ENCODE assay signal across 11 cellular contexts in genomic region chr5:157546456-157547100, GRCh38. TPM values are rescaled to one million over a fixed set of nuclear protein-coding genes. Genes with fewer than 3 reads are reported as not detected.
A peak's percentile ranks its signal among the peaks of the same experiment; 100 is the strongest.
DNase-seq lines count a peak whose midpoint lies in the region; ATAC-seq and TF ChIP-seq lines count a peak whose summit lies in the region.
"Had no signal": no experiment of that assay in that cellular context is flagged by ENCODE, and none has a peak within 500 bp of the region (broad histone marks: within the 10 kb centered on the region; RNA-seq: fewer than 3 reads in every experiment).

No MANE protein-coding gene starts in this region.

- no peak for TF ChIP-seq POLR2A in body of pancreas (IDR thresholded peaks at IDR 0.05)

- no peaks in the 10 kb centered on the region for H3K27me3 Mint-ChIP-seq in activated T-cell treated with anti-CD3 and anti-CD28 coated beads, Interleukin-2, amount 50 U/mL, for 4 hours (ENCODE audit: low read depth)
- no peaks in the 10 kb centered on the region for H3K27me3 Mint-ChIP-seq in memory B cell

- peak overlapping the region; percentile 46 for H3K4me3 Mint-ChIP-seq in activated T-cell treated with anti-CD3 and anti-CD28 coated beads, Interleukin-2, amount 50 U/mL, for 4 hours
- H3K4me3 Mint-ChIP-seq in memory B cell = peak overlapping the region; percentile 49

- 74 to 77% methylated on average over 6 of the region's 6 CpGs for WGBS in body of pancreas, 2 donors

- intact Hi-C loops in body of pancreas (cut with DNase I) (no loop called here), tibial artery (cut with DNase I; ENCODE audit: low total_unique reads) (no loop called here)

- TF ChIP-seq CTCF in body of pancreas (IDR thresholded peaks at IDR 0.05) = no peak
- no peak for TF ChIP-seq CTCF in tibial artery (IDR thresholded peaks at IDR 0.05)

- no peaks in the 10 kb centered on the region for H3K9me3 Mint-ChIP-seq in activated T-cell treated with anti-CD3 and anti-CD28 coated beads, Interleukin-2, amount 50 U/mL, for 4 hours
- no peaks in the 10 kb centered on the region for H3K9me3 Mint-ChIP-seq in memory B cell

- peak overlapping the region; percentile 88 for H3K27ac Mint-ChIP-seq in memory B cell

- H3K27me3 ChIP-seq in body of pancreas = no peaks in the 10 kb centered on the region
- no peaks in the 10 kb centered on the region for H3K27me3 ChIP-seq in tibial artery

- peaks cover 13% of the 10 kb centered on the region for H3K36me3 Mint-ChIP-seq in activated T-cell treated with anti-CD3 and anti-CD28 coated beads, Interleukin-2, amount 50 U/mL, for 4 hours (ENCODE audit: insufficient read depth)
- H3K36me3 Mint-ChIP-seq in memory B cell = peaks cover 42% of the 10 kb centered on the region

- ATAC-seq in activated T-cell treated with anti-CD3 and anti-CD28 coated beads, Interleukin-2, amount 50 U/mL, for 4 hours = no peak
- peak; percentile 16 for ATAC-seq in body of pancreas
- no peak for ATAC-seq in memory B cell (ENCODE audit: low read depth)
- ATAC-seq: activated CD4-positive, CD25-positive, alpha-beta regulatory T cell treated with anti-CD3 and anti-CD28 coated beads, Interleukin-2, amount 50 U/mL, for 24 hours had no signal

- no peaks in the 10 kb centered on the region for H3K4me1 ChIP-seq in body of pancreas
- peaks cover 0 to 91% (median 57%) of the 10 kb centered on the region in 4 donors for H3K4me1 ChIP-seq in tibial artery

- H3K4me1 Mint-ChIP-seq in activated T-cell treated with anti-CD3 and anti-CD28 coated beads, Interleukin-2, amount 50 U/mL, for 4 hours (ENCODE audit: low read depth) = peaks cover 96% of the 10 kb centered on the region
- peaks cover 80% of the 10 kb centered on the region for H3K4me1 Mint-ChIP-seq in memory B cell

- H3K9me3 ChIP-seq in body of pancreas (no peaks in the 10 kb centered on the region), tibial artery (no peaks in the 10 kb centered on the region)

- H3K4me3 ChIP-seq in body of pancreas = no peak overlapping the region
- H3K4me3 ChIP-seq in tibial artery = no peak overlapping the region

- no peak overlapping the region for H3K27ac ChIP-seq in body of pancreas
- peak overlapping the region; percentile 38 to 62 for H3K27ac ChIP-seq in tibial artery

- no peaks in the 10 kb centered on the region for H3K36me3 ChIP-seq in body of pancreas (replicated peaks in 1 of 2; ENCODE audit: insufficient read depth in 1 of 2, low read depth in 2 of 2)
- no peaks in the 10 kb centered on the region for H3K36me3 ChIP-seq in tibial artery

- no peak for DNase-seq in activated T-cell treated with anti-CD3 and anti-CD28 coated beads, Interleukin-2, amount 50 U/mL, for 4 hours
- DNase-seq in activated T-cell treated with anti-CD3 and anti-CD28 coated beads, Interleukin-2, amount 50 U/mL, for 1 hour = no peak
- DNase-seq in body of pancreas (peak in 1 of 4 donors; percentile 13), memory B cell (ENCODE audit: low spot score in 2 of 2) (no peak), tibial artery (no peak), retina (no peak), NCI-H748 (lab: John Stamatoyannopoulos, UW; ENCODE audit: unreplicated experiment) (no peak)
- DNase-seq in activated effector memory CD4-positive, alpha-beta T cell treated with anti-CD3 and anti-CD28 coated beads, Interleukin-2, amount 50 U/mL, for 16 hours = no peak
- DNase-seq: SHP77; stimulated activated CD4-positive, alpha-beta T cell treated with anti-CD3 and anti-CD28 coated beads, Interleukin-4, amount 100 ng/mL, for 1 hour had no signal

RNA-seq across cellular contexts. Expression of gene ADAM19, which starts 29.0 kb away (rescaled TPM):
- total RNA-seq in activated T-cell treated with anti-CD3 and anti-CD28 coated beads, Interleukin-2, amount 50 U/mL, for 4 hours = 10 to 100 TPM; 37.9 to 54.9 (median 49.2) TPM
- total RNA-seq in body of pancreas = 1 to 10 TPM; 1.3 to 1.6 TPM

Comparison
In these comparisons a context has a peak if more than half of its experiments do, and no peak if none do; other contexts are left out.
1. H3K27ac ChIP-seq: peak in tibial artery (2 of 2); none in body of pancreas (0 of 4).
2. RNA of gene ADAM19, which starts 29.0 kb away (total RNA-seq): 37.9 to 54.9 TPM in activated T-cell treated with anti-CD3 and anti-CD28 coated beads, Interleukin-2, amount 50 U/mL, for 4 hours; 1.3 to 1.6 TPM in body of pancreas; every median in the first group is over 10 times any median in the second.